Comparison of ENCODE assay signal across 16 cellular contexts in genomic region chr4:75686346-75686745, GRCh38. TPM values are rescaled to one million over a fixed set of nuclear protein-coding genes. Genes with fewer than 3 reads are reported as not detected.
DNase-seq lines count a peak whose midpoint lies in the region; ATAC-seq and TF ChIP-seq lines count a peak whose summit lies in the region.
"Had no signal": no experiment of that assay in that cellular context is flagged by ENCODE, and none has a peak within 500 bp of the region (broad histone marks: within the 10 kb centered on the region; RNA-seq: fewer than 3 reads in every experiment).

No MANE protein-coding gene starts in this region.

- CTCF ChIA-PET in CD4-positive, alpha-beta T cell (lab: Charles Lee): no interaction called here

- no peaks in the 10 kb centered on the region for H3K27me3 Mint-ChIP-seq in CD4-positive, alpha-beta T cell
- no peaks in the 10 kb centered on the region for H3K27me3 Mint-ChIP-seq in activated naive CD8-positive, alpha-beta T cell

- no peaks in the 10 kb centered on the region for H3K9me3 ChIP-seq in CD4-positive, alpha-beta T cell (ENCODE audit: control insufficient read depth, low read length)
- H3K9me3 ChIP-seq: pancreas had no signal

- H3K36me3 Mint-ChIP-seq in CD4-positive, alpha-beta T cell (ENCODE audit: low read depth): no peaks in the 10 kb centered on the region
- peaks cover 3% of the 10 kb centered on the region for H3K36me3 Mint-ChIP-seq in activated naive CD8-positive, alpha-beta T cell

- ATAC-seq in CD4-positive, alpha-beta T cell (ENCODE audit: poor library complexity): peak; percentile 75
- ATAC-seq in GM21576 (IDR thresholded peaks at IDR 0.05; ENCODE audit: unreplicated experiment): no peak
- ATAC-seq: pancreas had no signal

- no peak overlapping the region for H3K4me3 Mint-ChIP-seq in CD4-positive, alpha-beta T cell
- peak overlapping the region; percentile 22 for H3K4me3 Mint-ChIP-seq in activated naive CD8-positive, alpha-beta T cell

- intact Hi-C loops in CD4-positive, alpha-beta T cell (cut with DNase I, micrococcal nuclease): loop anchor here in 1 of 2 experiments (1.0 kb wide), 1 partner anchor 38 kb away; the partner anchor contains the start of gene USO1

- POLR2A ChIA-PET in CD4-positive, alpha-beta T cell (lab: Charles Lee): interaction anchor here (0.8 to 3.4 kb wide), 3 partner anchors 13 to 38 kb away, joined by 3 to 14 read pairs (median 4); partner anchors contain the start of genes G3BP2 and USO1

- H3K4me1 Mint-ChIP-seq in CD4-positive, alpha-beta T cell (ENCODE audit: low read depth): peaks cover 40% of the 10 kb centered on the region
- peaks cover 45% of the 10 kb centered on the region for H3K4me1 Mint-ChIP-seq in activated naive CD8-positive, alpha-beta T cell (ENCODE audit: low read depth)

- H3K9me3 Mint-ChIP-seq in CD4-positive, alpha-beta T cell: peaks cover 3% of the 10 kb centered on the region
- no peaks in the 10 kb centered on the region for H3K9me3 Mint-ChIP-seq in activated naive CD8-positive, alpha-beta T cell (ENCODE audit: low read depth)

- no peak overlapping the region for H3K27ac ChIP-seq in CD4-positive, alpha-beta T cell (ENCODE audit: low read depth, low read length)
- H3K27ac ChIP-seq: pancreas had no signal

- H3K27me3 ChIP-seq in CD4-positive, alpha-beta T cell (ENCODE audit: control insufficient read depth, insufficient read depth, low read length): no peaks in the 10 kb centered on the region
- H3K27me3 ChIP-seq: pancreas, spleen had no signal

- H3K27ac Mint-ChIP-seq in CD4-positive, alpha-beta T cell: peak overlapping the region; percentile 43
- H3K27ac Mint-ChIP-seq in activated naive CD8-positive, alpha-beta T cell: no peak overlapping the region

- peak in 1 of 10 experiments; percentile 14 for DNase-seq in CD4-positive, alpha-beta T cell
- peak; percentile 12 for DNase-seq in GM03348 (ENCODE audit: low spot score)
- DNase-seq in putamen (ENCODE audit: low spot score): peak; percentile 68
- no peak for DNase-seq in NCI-H1092 treated with DMSO at 0.1 percent for 48 hours (lab: John Stamatoyannopoulos, UW)
- no peak for DNase-seq in iPS-NIHi7 (ENCODE audit: extremely low spot score)
- DNase-seq in COLO829 (ENCODE audit: low spot score): no peak
- DNase-seq: DMS79 treated with DMSO at 0.1 percent for 48 hours, H7, islet precursor cell, KG1, NCI-H1694 treated with DMSO at 0.1 percent for 48 hours, pancreas, spleen, trophoblast cell had no signal

- no peak for TF ChIP-seq CTCF in CD4-positive, alpha-beta T cell (IDR thresholded peaks at IDR 0.05)

RNA-seq across cellular contexts. Expression of gene G3BP2, which starts 13.1 kb away (rescaled TPM):
- 100 to 1,000 TPM; 319 to 322 TPM for total RNA-seq in CD4-positive, alpha-beta T cell

RNA-seq across cellular contexts. Expression of gene USO1, which starts 38.0 kb away (rescaled TPM):
- 10 to 100 TPM; 10.5 to 10.9 TPM for total RNA-seq in CD4-positive, alpha-beta T cell

RNA-seq across cellular contexts. Expression of gene CDKL2, which starts 56.0 kb away (rescaled TPM):
- total RNA-seq in CD4-positive, alpha-beta T cell: under 1 TPM; 0.38 to 0.92 TPM

Comparison
In these comparisons a context has a peak if more than half of its experiments do, and no peak if none do; other contexts are left out.
1. DNase-seq: peak in GM03348 (single experiment) and putamen (single experiment); none in NCI-H1092 treated with DMSO at 0.1 percent for 48 hours (single experiment), iPS-NIHi7 (single experiment) and COLO829 (single experiment).